Comparison of ENCODE assay signal across 34 cellular contexts in genomic region chr3:128420289-128420688, GRCh38. TPM values are rescaled to one million over a fixed set of nuclear protein-coding genes. Genes with fewer than 3 reads are reported as not detected.
"Had no signal": no experiment of that assay in that cellular context is flagged by ENCODE, and none has a peak within 500 bp of the region (broad histone marks: within the 10 kb centered on the region; RNA-seq: fewer than 3 reads in every experiment).

No MANE protein-coding gene starts in this region.

- H3K4me3 ChIP-seq: hepatocyte, lower lobe of right lung, psoas muscle, right lobe of liver, smooth muscle cell, tibial nerve, uterus had no signal

- ATAC-seq: left cardiac atrium; left lobe of liver; left ventricle myocardium superior; lower lobe of right lung; naive thymus-derived CD8-positive, alpha-beta T cell; psoas muscle; right lobe of liver; stimulated activated memory B cell treated with anti-CD40 and anti-IgM and Interleukin-4, amounts not matched to agents 10 μg/mL and 1 μg/mL and 100 μg/mL, for 72 hours; stimulated activated naive CD8-positive, alpha-beta T cell treated with anti-CD3 and anti-CD28 coated beads, Interleukin-15, amount 100 ng/mL, for 72 hours had no signal

- H3K4me2 ChIP-seq: hepatocyte, smooth muscle cell had no signal

- H3K36me3 ChIP-seq: lower lobe of right lung, neutrophil, right lobe of liver, uterus had no signal

- H3K27ac ChIP-seq: hepatocyte, lower lobe of right lung, neutrophil, parathyroid adenoma, psoas muscle, right lobe of liver, tibial nerve, uterus had no signal

- DNase-seq: islet precursor cell; kidney glomerular epithelial cell; left cardiac atrium; left ventricle myocardium superior; lower lobe of right lung; mammary epithelial cell; mesenchymal stem cell; naive thymus-derived CD8-positive, alpha-beta T cell; occipital lobe; psoas muscle; right lobe of liver; stimulated activated CD4-positive, alpha-beta T cell treated with anti-CD3 and anti-CD28 coated beads, Interleukin-1b, Interleukin-23, amount 100 ng/mL, for 48 hours; stimulated activated CD4-positive, alpha-beta T cell treated with anti-CD3 and anti-CD28 coated beads, Interleukin-2, amount 100 ng/mL, for 48 hours; stimulated activated CD4-positive, alpha-beta T cell treated with anti-CD3 and anti-CD28 coated beads, Interleukin-4, amount 100 ng/mL, for 4 hours; stimulated activated CD8-positive, alpha-beta memory T cell treated with anti-CD3 and anti-CD28 coated beads, Interleukin-4, amount 100 ng/mL, for 48 hours; stimulated activated naive CD4-positive, alpha-beta T cell treated with Interleukin-2 at 50 U/mL for 16 hours; stimulated activated naive CD8-positive, alpha-beta T cell treated with anti-CD3 and anti-CD28 coated beads, Interleukin-15, amount 100 ng/mL, for 72 hours; substantia nigra; uterus had no signal

- H3K9me3 ChIP-seq: lower lobe of right lung, neutrophil, psoas muscle, right lobe of liver, uterus had no signal

- H2AFZ ChIP-seq: hepatocyte, parathyroid adenoma had no signal

- H3K4me1 ChIP-seq: lower lobe of right lung, parathyroid adenoma, psoas muscle, right lobe of liver, tibial nerve, uterus had no signal

- H3K9ac ChIP-seq: parathyroid adenoma had no signal

- H3K27me3 ChIP-seq: hepatocyte, neutrophil, right lobe of liver, tibial nerve, uterus had no signal

RNA-seq across cellular contexts. Expression of gene DNAJB8, which starts 46.4 kb away (rescaled TPM):
- total RNA-seq: hepatocyte; left cardiac atrium; left lobe of liver; left ventricle myocardium superior; lower lobe of right lung; mammary epithelial cell; mucosa of gallbladder; naive thymus-derived CD8-positive, alpha-beta T cell; neural crest cell; occipital lobe; osteocyte; posterior vena cava; psoas muscle; right lobe of liver; skeletal muscle tissue; smooth muscle cell; temporal lobe; tibial nerve; ureter; uterus had no signal
- polyA plus RNA-seq: hepatocyte; mammary epithelial cell; naive thymus-derived CD8-positive, alpha-beta T cell; psoas muscle; smooth muscle cell; thymus had no signal
